Comparison of ENCODE assay signal across 28 cellular contexts in the genomic region with DNA sequence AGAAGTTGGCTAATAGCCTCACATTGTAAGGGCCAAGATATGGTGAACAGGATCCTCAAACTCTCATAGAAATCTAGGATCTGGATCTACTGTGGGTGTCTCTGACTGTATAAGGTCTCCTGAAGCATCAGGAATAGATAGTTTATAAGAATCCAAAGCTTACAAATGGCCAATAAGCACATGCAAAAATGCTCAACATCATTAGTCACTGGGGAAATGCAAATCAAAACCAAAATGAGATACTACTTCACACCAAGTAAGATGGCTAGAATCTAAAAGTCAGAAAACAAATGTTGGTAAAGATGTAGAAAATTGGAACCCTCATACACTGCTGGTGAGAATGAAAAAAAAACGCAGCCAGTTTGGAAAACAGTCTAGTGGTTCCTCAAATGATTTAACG. TPM values are rescaled to one million over a fixed set of nuclear protein-coding genes. Genes with fewer than 3 reads are reported as not detected.
"Had no signal": no experiment of that assay in that cellular context is flagged by ENCODE, and none has a peak within 500 bp of the region (broad histone marks: within the 10 kb centered on the region; RNA-seq: fewer than 3 reads in every experiment).

No MANE protein-coding gene starts in this region.

- DNase-seq: cortex of kidney; effector CD8-positive, alpha-beta T cell; effector memory CD8-positive, alpha-beta T cell; endodermal cell; erythroblast; esophagus squamous epithelium; foreskin fibroblast; foreskin melanocyte; gastrocnemius medialis; glutamatergic neuron; head of caudate nucleus; heart right ventricle; hippocampal formation; left cardiac atrium; left lung; left ventricle myocardium superior; lower lobe of right lung; mesenchymal stem cell; mucosa of descending colon; naive B cell; naive thymus-derived CD8-positive, alpha-beta T cell had no signal

- H3K27ac Mint-ChIP-seq: dendritic cell treated with granulocyte-macrophage colony-stimulating factor and Interleukin-4, amounts not matched to agents 40 ng/mL and 50 ng/mL, for 4 days; effector memory CD8-positive, alpha-beta T cell; endodermal cell; mesothelial cell of epicardium; naive B cell; naive thymus-derived CD8-positive, alpha-beta T cell had no signal

- H3K9me3 Mint-ChIP-seq: dendritic cell treated with granulocyte-macrophage colony-stimulating factor and Interleukin-4, amounts not matched to agents 40 ng/mL and 50 ng/mL, for 4 days; effector memory CD8-positive, alpha-beta T cell; endodermal cell; mesothelial cell of epicardium; naive B cell; naive thymus-derived CD8-positive, alpha-beta T cell had no signal

- H3K4me1 ChIP-seq: esophagus squamous epithelium, gastrocnemius medialis, left lung, lower lobe of right lung had no signal

- H3K36me3 Mint-ChIP-seq: mesothelial cell of epicardium; naive B cell; naive thymus-derived CD8-positive, alpha-beta T cell had no signal

- H3K36me3 ChIP-seq: esophagus squamous epithelium, gastrocnemius medialis, heart right ventricle, left lung, lower lobe of right lung had no signal

- H3K27ac ChIP-seq: epithelial cell of prostate, esophagus squamous epithelium, gastrocnemius medialis, heart right ventricle, left lung, lower lobe of right lung had no signal

- FAIRE-seq: endometrium, islet of Langerhans, keratinocyte had no signal

- H3K9me3 ChIP-seq: esophagus squamous epithelium, gastrocnemius medialis, heart right ventricle, left lung, lower lobe of right lung, mucosa of descending colon had no signal

- H3K4me3 Mint-ChIP-seq: dendritic cell treated with granulocyte-macrophage colony-stimulating factor and Interleukin-4, amounts not matched to agents 40 ng/mL and 50 ng/mL, for 4 days; effector memory CD8-positive, alpha-beta T cell; endodermal cell; mesothelial cell of epicardium; naive thymus-derived CD8-positive, alpha-beta T cell had no signal

- H3K4me3 ChIP-seq: esophagus squamous epithelium, gastrocnemius medialis, heart right ventricle, left lung, lower lobe of right lung, mucosa of descending colon had no signal

- ATAC-seq: effector memory CD8-positive, alpha-beta T cell; esophagus mucosa; gastrocnemius medialis; heart right ventricle; left cardiac atrium; left lung; left ventricle myocardium superior; lower lobe of right lung; mucosa of descending colon; naive thymus-derived CD8-positive, alpha-beta T cell had no signal

RNA-seq across cellular contexts. Expression of a gene that starts 14.3 kb away (rescaled TPM):
- total RNA-seq: naive thymus-derived CD8-positive, alpha-beta T cell had no signal
- polyA plus RNA-seq: naive thymus-derived CD8-positive, alpha-beta T cell had no signal
